In genomic region chr2:188524519-188525113, GRCh38 we compare ENCODE assay signal across 8 cellular contexts.
DNase-seq lines count a peak whose midpoint lies in the region; ATAC-seq and TF ChIP-seq lines count a peak whose summit lies in the region.

No MANE protein-coding gene starts in this region.

- no peak overlapping the region for H3K9ac ChIP-seq in neural cell (ENCODE audit: low read length)

- no peak overlapping the region for H3K4me2 ChIP-seq in neural cell (ENCODE audit: low read length)

- ATAC-seq in GM21529 (IDR thresholded peaks at IDR 0.05; ENCODE audit: unreplicated experiment), result peak; percentile 78

- H4K20me1 ChIP-seq in neural cell (ENCODE audit: insufficient read depth), result no peaks in the 10 kb centered on the region

- H2AFZ ChIP-seq in neural cell (ENCODE audit: low read depth, low read length), result no peak overlapping the region

- H3K27me3 ChIP-seq in neural cell (ENCODE audit: insufficient read depth, low read depth, low read length), result no peaks in the 10 kb centered on the region

- H3F3A ChIP-seq in neural cell (ENCODE audit: insufficient read depth, low read length, poor library complexity, severe bottlenecking), result no peaks in the 10 kb centered on the region

- TF ChIP-seq EP300 in Ishikawa (IDR thresholded peaks at IDR 0.05; ENCODE audit: borderline replicate concordance) (no peak), neural cell (conservative IDR thresholded peaks at IDR 0.05; ENCODE audit: poor library complexity, severe bottlenecking) (no peak)

- H3K9me2 ChIP-seq in neural cell (ENCODE audit: insufficient read depth, low read length), result no peaks in the 10 kb centered on the region

- TF ChIP-seq CTCF in epithelial cell of proximal tubule (conservative IDR thresholded peaks at IDR 0.05; ENCODE audit: low read depth, low read length), result peak; percentile 73
- TF ChIP-seq CTCF in neural cell (IDR thresholded peaks at IDR 0.05; ENCODE audit: poor library complexity, severe bottlenecking), result peak; percentile 72

- no peak overlapping the region for H3K27ac ChIP-seq in neural cell (ENCODE audit: low read length)

- in situ Hi-C loops in SK-MEL-5 (cut with HindIII; ENCODE audit: low pct_unique_long_range_greater_than_20kb, low sequenced_read_pairs), result loop anchor here (25.0 kb wide), 1 partner anchor 537 kb away; no protein-coding TSS in a partner anchor

- DNase-seq in SIG-M5 treated with dmso at 0.1 percent for 504 hours (lab: John Stamatoyannopoulos, UW; ENCODE audit: unreplicated experiment) (peak; percentile 50), SIG-M5 (lab: John Stamatoyannopoulos, UW) (no peak), SK-MEL-5 (ENCODE audit: low read depth, low spot score) (peak; percentile 74), epithelial cell of proximal tubule (ENCODE audit: low read depth) (no peak)
- DNase-seq in activated CD8-positive, alpha-beta memory T cell treated with anti-CD3 and anti-CD28 coated beads for 24 hours, result no peak

- TF ChIP-seq RAD21 in Ishikawa (IDR thresholded peaks at IDR 0.05; ENCODE audit: low read depth), result peak; percentile 79
- peak; percentile 81 for TF ChIP-seq RAD21 in neural cell (conservative IDR thresholded peaks at IDR 0.05)

- H3K79me2 ChIP-seq in neural cell (replicated peaks; ENCODE audit: insufficient read depth, low read length), result no peaks in the 10 kb centered on the region

- H3K36me3 ChIP-seq in neural cell (ENCODE audit: insufficient read depth, low read length), result no peaks in the 10 kb centered on the region

- H3K4me3 ChIP-seq in epithelial cell of proximal tubule (ENCODE audit: low read depth, low read length), result no peak overlapping the region
- no peak overlapping the region for H3K4me3 ChIP-seq in neural cell (ENCODE audit: low read length)

- H3K9me3 ChIP-seq in neural cell (ENCODE audit: low read length), result no peaks in the 10 kb centered on the region

TF ChIP-seq in Ishikawa, 13 proteins besides CTCF, POLR2A, EP300 and RAD21:
- TF ChIP-seq TEAD4 (IDR thresholded peaks at IDR 0.05) (no peak), NFIC (IDR thresholded peaks at IDR 0.05) (no peak), CEBPB (IDR thresholded peaks at IDR 0.05) (no peak), ZBTB7A (IDR thresholded peaks at IDR 0.05; ENCODE audit: low read depth) (no peak), FOXM1 (IDR thresholded peaks at IDR 0.05; ENCODE audit: borderline replicate concordance, low read depth) (no peak), TCF12 (IDR thresholded peaks at IDR 0.05; ENCODE audit: low read depth) (no peak)
- TF ChIP-seq, protein P1, sequence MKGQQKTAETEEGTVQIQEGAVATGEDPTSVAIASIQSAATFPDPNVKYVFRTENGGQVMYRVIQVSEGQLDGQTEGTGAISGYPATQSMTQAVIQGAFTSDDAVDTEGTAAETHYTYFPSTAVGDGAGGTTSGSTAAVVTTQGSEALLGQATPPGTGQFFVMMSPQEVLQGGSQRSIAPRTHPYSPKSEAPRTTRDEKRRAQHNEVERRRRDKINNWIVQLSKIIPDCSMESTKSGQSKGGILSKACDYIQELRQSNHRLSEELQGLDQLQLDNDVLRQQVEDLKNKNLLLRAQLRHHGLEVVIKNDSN (IDR thresholded peaks at IDR 0.05), result no peak

TF ChIP-seq in neural cell, 6 proteins besides CTCF, POLR2A, EP300 and RAD21:
- TF ChIP-seq SMC3 (conservative IDR thresholded peaks at IDR 0.05; ENCODE audit: poor library complexity) (peak; percentile 81), POLR2AphosphoS5 (IDR thresholded peaks at IDR 0.05) (no peak)

Comparison
In these comparisons a context has a peak if more than half of its experiments do, and no peak if none do; other contexts are left out.
1. DNase-seq: peak in SIG-M5 treated with dmso at 0.1 percent for 504 hours (single experiment) and SK-MEL-5 (single experiment); none in SIG-M5 (single experiment), epithelial cell of proximal tubule (single experiment) and activated CD8-positive, alpha-beta memory T cell treated with anti-CD3 and anti-CD28 coated beads for 24 hours (single experiment).